19 cellular contexts compared by ENCODE assay signal in genomic region chr3:144096016-144096415, GRCh38.
A peak's percentile ranks its signal among the peaks of the same experiment; 100 is the strongest.
DNase-seq lines count a peak whose midpoint lies in the region; TF ChIP-seq lines count a peak whose summit lies in the region.
"Had no signal": no experiment of that assay in that cellular context is flagged by ENCODE, and none has a peak within 500 bp of the region (broad histone marks: within the 10 kb centered on the region; RNA-seq: fewer than 3 reads in every experiment).

No MANE protein-coding gene starts in this region.

- peak; percentile 39 for DNase-seq in Caki2 (ENCODE audit: low read depth)
- peak; percentile 22 for DNase-seq in epithelial cell of proximal tubule (ENCODE audit: low read depth)
- DNase-seq in kidney epithelial cell (ENCODE audit: low read depth), result peak; percentile 12
- DNase-seq in neural progenitor cell (ENCODE audit: low spot score), result no peak
- no peak for DNase-seq in RPMI8226
- no peak for DNase-seq in NCI-H2107 (lab: John Stamatoyannopoulos, UW)
- DNase-seq in NCI-H2029 treated with DMSO at 0.1 percent for 48 hours (lab: John Stamatoyannopoulos, UW), result no peak
- DNase-seq in effector memory CD4-positive, alpha-beta T cell, result no peak
- DNase-seq: 8988T; CD8-positive, alpha-beta T cell; DMS153; DMS79; GDM1; GOT3; H7; HFFc6 had no signal

- no peak for TF ChIP-seq CTCF in epithelial cell of proximal tubule (conservative IDR thresholded peaks at IDR 0.05; ENCODE audit: low read depth, low read length)
- TF ChIP-seq CTCF in kidney epithelial cell (IDR thresholded peaks at IDR 0.05; ENCODE audit: insufficient read depth, low read length, poor library complexity, severe bottlenecking), result no peak
- TF ChIP-seq CTCF in neural progenitor cell (IDR thresholded peaks at IDR 0.05), result no peak

- H3K27ac Mint-ChIP-seq in neural progenitor cell, result no peak overlapping the region
- H3K27ac Mint-ChIP-seq: B cell; CD8-positive, alpha-beta T cell; HFFc6 had no signal

- H3K36me3 Mint-ChIP-seq in neural progenitor cell, result no peaks in the 10 kb centered on the region
- H3K36me3 Mint-ChIP-seq: CD8-positive, alpha-beta T cell had no signal

- no peaks in the 10 kb centered on the region for H3K9me3 ChIP-seq in neural progenitor cell (ENCODE audit: low read depth)
- H3K9me3 ChIP-seq in effector memory CD4-positive, alpha-beta T cell (ENCODE audit: control insufficient read depth, low read length), result no peaks in the 10 kb centered on the region

- H4K20me1 ChIP-seq in neural progenitor cell (ENCODE audit: low read depth), result no peaks in the 10 kb centered on the region
- H4K20me1 ChIP-seq: BLaER1 treated with 17β-estradiol and CSF1 and Interleukin-3, amounts not matched to agents 10 nM and 100 nM had no signal

- peaks cover 5% of the 10 kb centered on the region for H3K4me1 Mint-ChIP-seq in neural progenitor cell
- H3K4me1 Mint-ChIP-seq: B cell had no signal

- H3K9ac ChIP-seq in neural progenitor cell, result no peak overlapping the region
- H3K9ac ChIP-seq: BLaER1 treated with 17β-estradiol and CSF1 and Interleukin-3, amounts not matched to agents 10 nM and 100 nM had no signal

- H3K27me3 ChIP-seq in kidney epithelial cell (ENCODE audit: control insufficient read depth, insufficient read depth, low read length), result no peaks in the 10 kb centered on the region
- no peaks in the 10 kb centered on the region for H3K27me3 ChIP-seq in neural progenitor cell
- no peaks in the 10 kb centered on the region for H3K27me3 ChIP-seq in effector memory CD4-positive, alpha-beta T cell (replicated peaks; ENCODE audit: control insufficient read depth, insufficient read depth, low read length, poor library complexity, severe bottlenecking)
- H3K27me3 ChIP-seq: BLaER1 treated with 17β-estradiol and CSF1 and Interleukin-3, amounts not matched to agents 10 nM and 100 nM had no signal

- H3K79me2 ChIP-seq in neural progenitor cell (ENCODE audit: low read depth), result no peaks in the 10 kb centered on the region

- H3K4me1 ChIP-seq in neural progenitor cell, result peaks cover 24% of the 10 kb centered on the region
- H3K4me1 ChIP-seq in effector memory CD4-positive, alpha-beta T cell (ENCODE audit: control insufficient read depth, insufficient read depth, low read length, poor library complexity, severe bottlenecking), result no peaks in the 10 kb centered on the region
- H3K4me1 ChIP-seq: BLaER1 treated with 17β-estradiol and CSF1 and Interleukin-3, amounts not matched to agents 10 nM and 100 nM had no signal

- H2AFZ ChIP-seq in neural progenitor cell (replicated peaks), result peak overlapping the region; percentile 42

- H3K4me2 ChIP-seq in neural progenitor cell, result no peak overlapping the region
- H3K4me2 ChIP-seq: BLaER1 treated with 17β-estradiol and CSF1 and Interleukin-3, amounts not matched to agents 10 nM and 100 nM had no signal

- H3K27ac ChIP-seq in neural progenitor cell, result no peak overlapping the region
- no peak overlapping the region for H3K27ac ChIP-seq in effector memory CD4-positive, alpha-beta T cell (ENCODE audit: insufficient read depth, low read length, poor library complexity, severe bottlenecking)
- H3K27ac ChIP-seq: BLaER1 treated with 17β-estradiol and CSF1 and Interleukin-3, amounts not matched to agents 10 nM and 100 nM; HL-60 had no signal

- in situ Hi-C loops in Caki2 (cut with HindIII; ENCODE audit: low pct_unique_long_range_greater_than_20kb, low sequenced_read_pairs), result no loop called here

- peaks cover 8% of the 10 kb centered on the region for H3F3A ChIP-seq in neural progenitor cell (ENCODE audit: low read depth)

- H3K36me3 ChIP-seq in kidney epithelial cell (ENCODE audit: control insufficient read depth, insufficient read depth, low read length), result no peaks in the 10 kb centered on the region
- H3K36me3 ChIP-seq in neural progenitor cell, result no peaks in the 10 kb centered on the region
- H3K36me3 ChIP-seq in effector memory CD4-positive, alpha-beta T cell (ENCODE audit: control insufficient read depth, insufficient read depth, low read length), result no peaks in the 10 kb centered on the region
- H3K36me3 ChIP-seq: BLaER1 treated with 17β-estradiol and CSF1 and Interleukin-3, amounts not matched to agents 10 nM and 100 nM had no signal

- H3K27me3 Mint-ChIP-seq in neural progenitor cell (ENCODE audit: insufficient read depth, low read depth), result no peaks in the 10 kb centered on the region

- H3K4me3 Mint-ChIP-seq in neural progenitor cell, result no peak overlapping the region
- H3K4me3 Mint-ChIP-seq: B cell; CD8-positive, alpha-beta T cell; HFFc6 had no signal

- no peak overlapping the region for H3K4me3 ChIP-seq in epithelial cell of proximal tubule (ENCODE audit: low read depth, low read length)
- H3K4me3 ChIP-seq in kidney epithelial cell (ENCODE audit: low read depth, low read length), result no peak overlapping the region
- H3K4me3 ChIP-seq in neural progenitor cell, result no peak overlapping the region
- no peak overlapping the region for H3K4me3 ChIP-seq in effector memory CD4-positive, alpha-beta T cell (ENCODE audit: insufficient read depth, low read depth, low read length, poor library complexity, severe bottlenecking)
- H3K4me3 ChIP-seq: BLaER1 treated with 17β-estradiol and CSF1 and Interleukin-3, amounts not matched to agents 10 nM and 100 nM had no signal

- H3K9me3 Mint-ChIP-seq in neural progenitor cell, result peaks cover 6% of the 10 kb centered on the region
- H3K9me3 Mint-ChIP-seq: CD8-positive, alpha-beta T cell had no signal

Comparison
In these comparisons a context has a peak if more than half of its experiments do, and no peak if none do; other contexts are left out.
1. DNase-seq: peak in Caki2 (single experiment), epithelial cell of proximal tubule (single experiment) and kidney epithelial cell (single experiment); none in neural progenitor cell (single experiment), RPMI8226 (single experiment), NCI-H2107 (single experiment), NCI-H2029 treated with DMSO at 0.1 percent for 48 hours (single experiment) and effector memory CD4-positive, alpha-beta T cell (0 of 3).